Comparison of ENCODE assay signal across 17 cellular contexts in genomic region chr12:49920915-49921286, GRCh38. TPM values are rescaled to one million over a fixed set of nuclear protein-coding genes. Genes with fewer than 3 reads are reported as not detected.
DNase-seq lines count a peak whose midpoint lies in the region; ATAC-seq, FAIRE-seq and TF ChIP-seq lines count a peak whose summit lies in the region.
"Had no signal": no experiment of that assay in that cellular context is flagged by ENCODE, and none has a peak within 500 bp of the region (broad histone marks: within the 10 kb centered on the region; RNA-seq: fewer than 3 reads in every experiment).

No MANE protein-coding gene starts in this region.

- H3K27me3 ChIP-seq in SK-N-SH (ENCODE audit: insufficient read depth) = no peaks in the 10 kb centered on the region
- H3K27me3 ChIP-seq in K562 (ENCODE audit: control insufficient read depth in 2 of 2, insufficient read depth in 2 of 2, low read length in 2 of 2) = peaks cover 5 to 44% of the 10 kb centered on the region in 2 experiments
- H3K27me3 ChIP-seq: BLaER1 had no signal

- FAIRE-seq in K562 (lab: Jason Lieb, UNC) = no peak
- FAIRE-seq: A549, HepG2 had no signal

- CTCF ChIA-PET in SK-N-SH (lab: Yijun Ruan, JAX) = interaction anchor here (0.7 to 1.2 kb wide), 2 partner anchors 14 to 22 kb away, joined by 3 to 4 read pairs; no protein-coding TSS in a partner anchor
- CTCF ChIA-PET in K562 (lab: Yijun Ruan, JAX; ENCODE audit: low intra/inter-chr PET ratio) = interaction anchor here (0.6 kb wide), 1 partner anchor 12 kb away, joined by 5 read pairs; no protein-coding TSS in a partner anchor

- H2AFZ ChIP-seq in SK-N-SH (ENCODE audit: low read depth) (peak overlapping the region; percentile 56; the same call in 1 of the 2 replicates), K562 (ENCODE audit: low read depth, low read length) (no peak overlapping the region)

- H3F3A ChIP-seq in SK-N-SH (replicated peaks; ENCODE audit: insufficient read depth) = no peaks in the 10 kb centered on the region

- 86% methylated on average over 3 of the region's 3 CpGs for WGBS in SK-N-SH (ENCODE audit: low lambda C conversion rate)
- WGBS in K562 (ENCODE audit: insufficient coverage, low coverage, missing lambda C conversion rate) = 4% methylated on average over 3 of the region's 3 CpGs

- no peak overlapping the region for H3K4me3 ChIP-seq in SK-N-SH (ENCODE audit: low read depth in 2 of 2, low read length in 1 of 2)
- no peak overlapping the region for H3K4me3 ChIP-seq in K562
- H3K4me3 ChIP-seq: A549, BLaER1 had no signal

- no peaks in the 10 kb centered on the region for H3K36me3 ChIP-seq in SK-N-SH (replicated peaks in 1 of 2; ENCODE audit: control insufficient read depth in 1 of 2, insufficient read depth in 2 of 2, low read length in 1 of 2)
- H3K36me3 ChIP-seq in K562 (ENCODE audit: control insufficient read depth, insufficient read depth, low read length) = no peaks in the 10 kb centered on the region
- H3K36me3 ChIP-seq: BLaER1 had no signal

- H3K9me1 ChIP-seq in K562 (ENCODE audit: control insufficient read depth, insufficient read depth, low read length) = no peaks in the 10 kb centered on the region

- H3K4me1 ChIP-seq in SK-N-SH (ENCODE audit: control insufficient read depth in 1 of 2, insufficient read depth in 2 of 2, low read depth in 1 of 2, low read length in 1 of 2) (peaks cover 0 to 4% of the 10 kb centered on the region in 2 experiments; a peak in 1 of 4 replicates), K562 (replicated peaks in 1 of 2; ENCODE audit: control insufficient read depth in 2 of 2, insufficient read depth in 2 of 2, low read length in 2 of 2) (no peaks in the 10 kb centered on the region)
- H3K4me1 ChIP-seq: A549, BLaER1 had no signal

- TF ChIP-seq EP300 in SK-N-SH (IDR thresholded peaks at IDR 0.05; ENCODE audit: borderline replicate concordance in 1 of 2, low read depth in 1 of 2, low read length in 1 of 2) = no peak
- TF ChIP-seq EP300 in K562 (IDR thresholded peaks at IDR 0.05; ENCODE audit: low read length) = no peak

- BruUV-seq in K562 (replicated peaks; lab: Mats Ljungman, UMichigan) = no TSS peak

- TF ChIP-seq RAD21 in SK-N-SH (IDR thresholded peaks at IDR 0.05; ENCODE audit: low read length) (no peak), K562 (CRISPR knock-in tag; conservative IDR thresholded peaks at IDR 0.05 in 1 of 2, IDR thresholded peaks at IDR 0.05 in 1 of 2) (no peak)

- no peak for TF ChIP-seq CTCF in SK-N-SH (IDR thresholded peaks at IDR 0.05)
- TF ChIP-seq CTCF in K562 (IDR thresholded peaks at IDR 0.05 in 2 of 3, conservative IDR thresholded peaks at IDR 0.05 in 1 of 3; ENCODE audit: insufficient read depth in 2 of 3, low read depth in 1 of 3, low read length in 3 of 3) = no peak

- in situ Hi-C loops in K562 (cut with MboI) = no loop called here

- H3K4me2 ChIP-seq in SK-N-SH (no peak overlapping the region), K562 (ENCODE audit: insufficient read depth, low read length) (no peak overlapping the region)
- H3K4me2 ChIP-seq: A549, BLaER1 had no signal

- no peaks in the 10 kb centered on the region for H3K79me2 ChIP-seq in SK-N-SH (ENCODE audit: insufficient read depth)
- H3K79me2 ChIP-seq in K562 (ENCODE audit: control insufficient read depth, insufficient read depth, low read length) = no peaks in the 10 kb centered on the region

- POLR2A ChIA-PET in SK-N-SH (lab: Yijun Ruan, JAX) (no interaction called here), K562 (lab: Yijun Ruan, JAX) (interaction anchor here (1.4 kb wide), 1 partner anchor 8 kb away, joined by 3 read pairs; no protein-coding TSS in a partner anchor)

- H3K27ac ChIP-seq in SK-N-SH (ENCODE audit: low read depth in 2 of 2, low read length in 1 of 2) (no peak overlapping the region), K562 (ENCODE audit: extremely low read depth, low read depth, low read length) (no peak overlapping the region)
- H3K27ac ChIP-seq: 22Rv1, A549, BLaER1 had no signal

- H3K9me3 ChIP-seq in SK-N-SH (no peaks in the 10 kb centered on the region), K562 (replicated peaks; ENCODE audit: control insufficient read depth, insufficient read depth, low read depth, low read length) (no peaks in the 10 kb centered on the region)
- H3K9me3 ChIP-seq: A549, BLaER1 had no signal

- TF ChIP-seq POLR2A in K562 (conservative IDR thresholded peaks at IDR 0.05) = no peak

- H4K20me1 ChIP-seq in SK-N-SH (ENCODE audit: insufficient read depth) = no peaks in the 10 kb centered on the region
- no peaks in the 10 kb centered on the region for H4K20me1 ChIP-seq in K562 (replicated peaks; ENCODE audit: control insufficient read depth, insufficient read depth, low read length)
- H4K20me1 ChIP-seq: BLaER1 had no signal

- H3K9me2 ChIP-seq in SK-N-SH = no peaks in the 10 kb centered on the region

- H3K9ac ChIP-seq in SK-N-SH = no peak overlapping the region
- H3K9ac ChIP-seq in K562 (ENCODE audit: insufficient read depth in 1 of 2, low read depth in 2 of 2, low read length in 2 of 2) = no peak overlapping the region
- H3K9ac ChIP-seq: BLaER1 had no signal

- no peak for ATAC-seq in SK-N-SH treated with all-trans-retinoic acid at 6 μM for 48 hours
- no peak for ATAC-seq in K562
- ATAC-seq in HG02884 (IDR thresholded peaks at IDR 0.05; ENCODE audit: unreplicated experiment) = no peak
- ATAC-seq: A549; CD8-positive, alpha-beta T cell had no signal

- intact Hi-C loops in K562 (cut with micrococcal nuclease) (no loop called here), posterior vena cava (cut with DNase I) (no loop called here)

- DNase-seq in SK-N-SH (no peak), K562 (ENCODE audit: extremely low read depth in 1 of 4, low spot score in 3 of 4) (no peak), posterior vena cava (ENCODE audit: low spot score) (peak; percentile 20), iPS-NIHi11 (ENCODE audit: low spot score) (no peak), germinal center (ENCODE audit: low spot score) (no peak)
- DNase-seq: CD8-positive, alpha-beta T cell; DMS79 treated with DMSO at 0.1 percent for 48 hours; GF-D8; GOT3; H7 had no signal

RNA-seq across cellular contexts. Expression of gene FAIM2, which starts 17.2 kb away (rescaled TPM):
- polyA plus RNA-seq in SK-N-SH (2012; rRNA removed) (6.3 and 11.3 TPM in 2 replicates), K562 (2011; rRNA removed) (not detected in 2 replicates), K562 (2014; fragmentation: Illumina TruSeq; extraction: Trizol) (not detected in 2 replicates), K562 (2014; fragmentation: Nextera tagmentation; extraction: Ambion mirVana) (under 1 TPM in 1 of 2 experiments, not detected in 1; 0.10 TPM), K562 (2014; rRNA removed) (0.01 TPM in 1 of 2 replicates, not detected in the other)
- polyA plus RNA-seq in SK-N-SH (2012; cell fraction: cytosol; rRNA removed) = 4.6 and 6.9 TPM in 2 replicates
- 3.7 and 4.8 TPM in 2 replicates for polyA plus RNA-seq in SK-N-SH (2012; cell fraction: nucleus; rRNA removed)
- not detected in 2 replicates for total RNA-seq in K562 (2011; cell fraction: chromatin; rRNA removed; ENCODE audit: low replicate concordance)
- total RNA-seq in K562 (2011; cell fraction: nucleolus; rRNA removed) = not detected in 2 replicates
- total RNA-seq in K562 (2011; cell fraction: nucleoplasm; rRNA removed) = 0.15 TPM in 1 of 2 replicates, not detected in the other
- total RNA-seq in K562 (2014; rRNA removed) (not detected in 2 replicates), K562 (2014; rRNA removed; fragmentation: Illumina TruSeq; extraction: Trizol) (not detected in 2 replicates), K562 (2015; rRNA removed; fragmentation: Illumina TruSeq; extraction: Trizol) (not detected in 2 replicates), K562 (2021) (not detected in 2 replicates), posterior vena cava (1 to 10 TPM; 1.8 to 2.5 TPM)
- polyA plus RNA-seq in K562 (2011; cell fraction: cytosol; rRNA removed) = 0.07 and 0.76 TPM in 2 replicates
- polyA plus RNA-seq in K562 (2011; cell fraction: nucleus; rRNA removed) = not detected in 2 replicates
- polyA plus RNA-seq in K562 (2012) = 0.09 and 0.17 TPM in 2 replicates
- polyA minus RNA-seq in K562 (2011; rRNA and poly(A)+ RNA removed) = not detected in 2 replicates
- not detected in 2 replicates for polyA minus RNA-seq in K562 (2011; cell fraction: cytosol; rRNA and poly(A)+ RNA removed)
- not detected in 2 replicates for polyA minus RNA-seq in K562 (2011; cell fraction: nucleus; rRNA and poly(A)+ RNA removed)
- total RNA-seq: Calu3; CD8-positive, alpha-beta T cell; H7; HepG2 had no signal
- polyA plus RNA-seq: HepG2 had no signal

RNA-seq across cellular contexts. Expression of gene AQP2, which starts 29.6 kb away (rescaled TPM):
- polyA plus RNA-seq in SK-N-SH (2012; rRNA removed) (not detected in 2 replicates), K562 (2011; rRNA removed) (not detected in 2 replicates), K562 (2014; fragmentation: Illumina TruSeq; extraction: Trizol) (not detected in 2 replicates), K562 (2014; fragmentation: Nextera tagmentation; extraction: Ambion mirVana) (not detected), K562 (2014; rRNA removed) (not detected in 2 replicates)
- polyA plus RNA-seq in SK-N-SH (2012; cell fraction: cytosol; rRNA removed) = not detected in 2 replicates
- polyA plus RNA-seq in SK-N-SH (2012; cell fraction: nucleus; rRNA removed) = not detected in 2 replicates
- total RNA-seq in K562 (2011; cell fraction: chromatin; rRNA removed; ENCODE audit: low replicate concordance) = not detected in 2 replicates
- total RNA-seq in K562 (2011; cell fraction: nucleolus; rRNA removed) = not detected in 2 replicates
- not detected in 2 replicates for total RNA-seq in K562 (2011; cell fraction: nucleoplasm; rRNA removed)
- total RNA-seq in K562 (2014; rRNA removed) (not detected in 2 replicates), K562 (2014; rRNA removed; fragmentation: Illumina TruSeq; extraction: Trizol) (not detected in 2 replicates), K562 (2015; rRNA removed; fragmentation: Illumina TruSeq; extraction: Trizol) (not detected in 2 replicates), K562 (2021) (not detected in 2 replicates), posterior vena cava (under 1 TPM; 0.33 to 0.42 TPM)
- polyA plus RNA-seq in K562 (2011; cell fraction: cytosol; rRNA removed) = not detected in 2 replicates
- not detected in 2 replicates for polyA plus RNA-seq in K562 (2011; cell fraction: nucleus; rRNA removed)
- not detected in 2 replicates for polyA plus RNA-seq in K562 (2012)
- not detected in 2 replicates for polyA minus RNA-seq in K562 (2011; rRNA and poly(A)+ RNA removed)
- not detected in 2 replicates for polyA minus RNA-seq in K562 (2011; cell fraction: cytosol; rRNA and poly(A)+ RNA removed)
- not detected in 2 replicates for polyA minus RNA-seq in K562 (2011; cell fraction: nucleus; rRNA and poly(A)+ RNA removed)
- total RNA-seq: Calu3; CD8-positive, alpha-beta T cell; H7; HepG2 had no signal
- polyA plus RNA-seq: A549, HepG2 had no signal

RNA-seq across cellular contexts. Expression of gene AQP5, which starts 40.8 kb away (rescaled TPM):
- polyA plus RNA-seq in SK-N-SH (2012; rRNA removed) = 0.08 and 0.10 TPM in 2 replicates
- not detected in 2 replicates for polyA plus RNA-seq in SK-N-SH (2012; cell fraction: cytosol; rRNA removed)
- 0.06 TPM in 1 of 2 replicates, not detected in the other for polyA plus RNA-seq in SK-N-SH (2012; cell fraction: nucleus; rRNA removed)
- not detected in 2 replicates for total RNA-seq in K562 (2011; cell fraction: chromatin; rRNA removed; ENCODE audit: low replicate concordance)
- not detected in 2 replicates for total RNA-seq in K562 (2011; cell fraction: nucleolus; rRNA removed)
- not detected in 2 replicates for total RNA-seq in K562 (2011; cell fraction: nucleoplasm; rRNA removed)
- total RNA-seq in K562 (2014; rRNA removed) = not detected in 2 replicates
- not detected in 2 replicates for total RNA-seq in K562 (2014; rRNA removed; fragmentation: Illumina TruSeq; extraction: Trizol)
- total RNA-seq in K562 (2015; rRNA removed; fragmentation: Illumina TruSeq; extraction: Trizol) = not detected in 2 replicates
- not detected in 2 replicates for total RNA-seq in K562 (2021)
- not detected in 2 replicates for polyA plus RNA-seq in K562 (2011; rRNA removed)
- not detected in 2 replicates for polyA plus RNA-seq in K562 (2011; cell fraction: cytosol; rRNA removed)
- polyA plus RNA-seq in K562 (2011; cell fraction: nucleus; rRNA removed) = not detected in 2 replicates
- not detected in 2 replicates for polyA plus RNA-seq in K562 (2012)
- polyA plus RNA-seq in K562 (2014; fragmentation: Illumina TruSeq; extraction: Trizol) = not detected in 2 replicates
- not detected for polyA plus RNA-seq in K562 (2014; fragmentation: Nextera tagmentation; extraction: Ambion mirVana)
- not detected in 2 replicates for polyA plus RNA-seq in K562 (2014; rRNA removed)
- not detected in 2 replicates for polyA minus RNA-seq in K562 (2011; rRNA and poly(A)+ RNA removed)
- not detected in 2 replicates for polyA minus RNA-seq in K562 (2011; cell fraction: cytosol; rRNA and poly(A)+ RNA removed)
- not detected in 2 replicates for polyA minus RNA-seq in K562 (2011; cell fraction: nucleus; rRNA and poly(A)+ RNA removed)
- not detected for total RNA-seq in posterior vena cava
- total RNA-seq: CD8-positive, alpha-beta T cell; HepG2 had no signal
- polyA plus RNA-seq: A549, HepG2 had no signal

RNA-seq across cellular contexts. Expression of gene AQP6, which starts 51.8 kb away (rescaled TPM):
- polyA plus RNA-seq in SK-N-SH (2012; rRNA removed) (0.10 and 0.21 TPM in 2 replicates), K562 (2011; rRNA removed) (not detected in 2 replicates), K562 (2014; fragmentation: Illumina TruSeq; extraction: Trizol) (not detected in 2 replicates), K562 (2014; fragmentation: Nextera tagmentation; extraction: Ambion mirVana) (not detected), K562 (2014; rRNA removed) (0.12 TPM in 1 of 2 replicates, not detected in the other)
- 0.04 and 0.09 TPM in 2 replicates for polyA plus RNA-seq in SK-N-SH (2012; cell fraction: cytosol; rRNA removed)
- 0.56 and 0.59 TPM in 2 replicates for polyA plus RNA-seq in SK-N-SH (2012; cell fraction: nucleus; rRNA removed)
- total RNA-seq in K562 (2011; cell fraction: chromatin; rRNA removed; ENCODE audit: low replicate concordance) = 0.09 and 0.14 TPM in 2 replicates
- total RNA-seq in K562 (2011; cell fraction: nucleolus; rRNA removed) = not detected in 2 replicates
- not detected in 2 replicates for total RNA-seq in K562 (2011; cell fraction: nucleoplasm; rRNA removed)
- total RNA-seq in K562 (2014; rRNA removed) (0.05 TPM in 1 of 2 replicates, not detected in the other), K562 (2014; rRNA removed; fragmentation: Illumina TruSeq; extraction: Trizol) (not detected in 2 replicates), K562 (2015; rRNA removed; fragmentation: Illumina TruSeq; extraction: Trizol) (not detected in 2 replicates), K562 (2021) (not detected in 2 replicates), posterior vena cava (under 1 TPM in 1 of 2 donors, not detected in 1; 0.05 TPM)
- polyA plus RNA-seq in K562 (2011; cell fraction: cytosol; rRNA removed) = 0.01 TPM in 1 of 2 replicates, not detected in the other
- 0.17 TPM in 1 of 2 replicates, not detected in the other for polyA plus RNA-seq in K562 (2011; cell fraction: nucleus; rRNA removed)
- polyA plus RNA-seq in K562 (2012) = 0.04 TPM in 1 of 2 replicates, not detected in the other
- not detected in 2 replicates for polyA minus RNA-seq in K562 (2011; rRNA and poly(A)+ RNA removed)
- not detected in 2 replicates for polyA minus RNA-seq in K562 (2011; cell fraction: cytosol; rRNA and poly(A)+ RNA removed)
- not detected in 2 replicates for polyA minus RNA-seq in K562 (2011; cell fraction: nucleus; rRNA and poly(A)+ RNA removed)
- total RNA-seq: CD8-positive, alpha-beta T cell; H7 had no signal
